Comparison of ENCODE assay signal across 1 cellular context in genomic region chr17:45201880-45202279, GRCh38.
TF ChIP-seq lines count a peak whose summit lies in the region.

No MANE protein-coding gene starts in this region.

TF ChIP-seq in IMR-90, 13 proteins besides CTCF, POLR2A, EP300 and RAD21:
- TF ChIP-seq CEBPB (IDR thresholded peaks at IDR 0.05; ENCODE audit: low read depth, low read length), result peak; percentile 61; the same call in 1 of the 2 replicates
